In genomic region chr10:90398551-90398950, GRCh38 we compare ENCODE assay signal across 1 cellular context.
TF ChIP-seq lines count a peak whose summit lies in the region.

No MANE protein-coding gene starts in this region.

TF ChIP-seq in HCT116, 20 proteins besides CTCF, POLR2A, EP300 and RAD21 (continued from another document):
- TF ChIP-seq ZBTB33 (IDR thresholded peaks at IDR 0.05; ENCODE audit: extremely low read depth, insufficient replicate concordance, low read length) (no peak), EZH2 (IDR thresholded peaks at IDR 0.05) (no peak), POLR2AphosphoS5 (IDR thresholded peaks at IDR 0.05; ENCODE audit: low read depth, low read length) (no peak), TCF7L2 (IDR thresholded peaks at IDR 0.05; ENCODE audit: borderline replicate concordance, extremely low read depth, insufficient read depth, insufficient read length) (no peak), EZH2phosphoT487 (IDR thresholded peaks at IDR 0.05; ENCODE audit: borderline replicate concordance) (no peak), SRF (IDR thresholded peaks at IDR 0.05; ENCODE audit: low read depth) (no peak), SIN3A (IDR thresholded peaks at IDR 0.05; ENCODE audit: low read depth) (no peak), ZFX (IDR thresholded peaks at IDR 0.05) (no peak), CEBPB (IDR thresholded peaks at IDR 0.05; ENCODE audit: low read depth) (no peak), JUND (IDR thresholded peaks at IDR 0.05) (peak; percentile 42; the same call in 1 of the 2 replicates), ELF1 (IDR thresholded peaks at IDR 0.05; ENCODE audit: borderline replicate concordance, low read depth) (no peak), SP1 (IDR thresholded peaks at IDR 0.05; ENCODE audit: low read depth) (peak; percentile 25; the same call in 1 of the 2 replicates), FOSL1 (IDR thresholded peaks at IDR 0.05; ENCODE audit: low read depth) (no peak), ATF3 (IDR thresholded peaks at IDR 0.05) (no peak), EGR1 (IDR thresholded peaks at IDR 0.05; ENCODE audit: low read depth) (no peak), CBX3 (IDR thresholded peaks at IDR 0.05; ENCODE audit: low read depth) (0 out of 2 replicates have a peak, but pooled peaks have one; percentile 29), ZNF274 (IDR thresholded peaks at IDR 0.05; ENCODE audit: low read depth, low read length) (no peak)
- TF ChIP-seq, protein P1, sequence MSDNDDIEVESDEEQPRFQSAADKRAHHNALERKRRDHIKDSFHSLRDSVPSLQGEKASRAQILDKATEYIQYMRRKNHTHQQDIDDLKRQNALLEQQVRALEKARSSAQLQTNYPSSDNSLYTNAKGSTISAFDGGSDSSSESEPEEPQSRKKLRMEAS (IDR thresholded peaks at IDR 0.05): no peak
- TF ChIP-seq, protein P2, sequence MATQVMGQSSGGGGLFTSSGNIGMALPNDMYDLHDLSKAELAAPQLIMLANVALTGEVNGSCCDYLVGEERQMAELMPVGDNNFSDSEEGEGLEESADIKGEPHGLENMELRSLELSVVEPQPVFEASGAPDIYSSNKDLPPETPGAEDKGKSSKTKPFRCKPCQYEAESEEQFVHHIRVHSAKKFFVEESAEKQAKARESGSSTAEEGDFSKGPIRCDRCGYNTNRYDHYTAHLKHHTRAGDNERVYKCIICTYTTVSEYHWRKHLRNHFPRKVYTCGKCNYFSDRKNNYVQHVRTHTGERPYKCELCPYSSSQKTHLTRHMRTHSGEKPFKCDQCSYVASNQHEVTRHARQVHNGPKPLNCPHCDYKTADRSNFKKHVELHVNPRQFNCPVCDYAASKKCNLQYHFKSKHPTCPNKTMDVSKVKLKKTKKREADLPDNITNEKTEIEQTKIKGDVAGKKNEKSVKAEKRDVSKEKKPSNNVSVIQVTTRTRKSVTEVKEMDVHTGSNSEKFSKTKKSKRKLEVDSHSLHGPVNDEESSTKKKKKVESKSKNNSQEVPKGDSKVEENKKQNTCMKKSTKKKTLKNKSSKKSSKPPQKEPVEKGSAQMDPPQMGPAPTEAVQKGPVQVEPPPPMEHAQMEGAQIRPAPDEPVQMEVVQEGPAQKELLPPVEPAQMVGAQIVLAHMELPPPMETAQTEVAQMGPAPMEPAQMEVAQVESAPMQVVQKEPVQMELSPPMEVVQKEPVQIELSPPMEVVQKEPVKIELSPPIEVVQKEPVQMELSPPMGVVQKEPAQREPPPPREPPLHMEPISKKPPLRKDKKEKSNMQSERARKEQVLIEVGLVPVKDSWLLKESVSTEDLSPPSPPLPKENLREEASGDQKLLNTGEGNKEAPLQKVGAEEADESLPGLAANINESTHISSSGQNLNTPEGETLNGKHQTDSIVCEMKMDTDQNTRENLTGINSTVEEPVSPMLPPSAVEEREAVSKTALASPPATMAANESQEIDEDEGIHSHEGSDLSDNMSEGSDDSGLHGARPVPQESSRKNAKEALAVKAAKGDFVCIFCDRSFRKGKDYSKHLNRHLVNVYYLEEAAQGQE (IDR thresholded peaks at IDR 0.05; ENCODE audit: low read depth): no peak
